1 cellular context compared by ENCODE assay signal in the genomic region with DNA sequence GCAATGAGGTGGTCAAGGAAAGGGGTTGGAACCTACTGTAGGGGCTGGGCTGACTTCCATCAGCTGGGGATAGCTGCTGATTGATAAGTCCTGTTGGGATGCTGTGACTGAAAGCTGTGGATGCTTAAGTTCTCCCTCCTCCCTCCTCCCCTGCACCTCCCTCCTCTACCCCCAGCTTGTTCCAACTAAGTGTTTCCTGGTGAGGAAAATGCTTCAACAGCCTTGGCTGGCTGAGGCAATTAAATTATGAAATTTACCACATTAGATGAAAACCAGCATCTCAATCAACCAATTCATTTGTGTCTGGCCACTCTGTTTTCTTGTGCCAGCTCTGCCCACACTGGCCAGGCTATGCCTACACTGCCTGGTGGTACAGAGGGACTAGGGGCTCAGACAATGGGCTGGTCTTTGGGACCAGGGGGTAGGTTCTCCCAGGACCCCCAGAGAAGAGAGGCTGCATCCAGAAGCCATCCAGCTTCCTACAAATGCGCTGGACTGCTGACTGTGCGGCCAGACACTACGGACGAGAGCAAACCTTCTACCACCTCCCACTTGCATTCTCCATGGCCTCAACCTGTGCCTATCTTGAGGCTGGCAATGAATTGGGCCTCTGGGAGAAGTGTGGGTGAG.
TF ChIP-seq lines count a peak whose summit lies in the region.

No MANE protein-coding gene starts in this region.

TF ChIP-seq in H1, 55 proteins besides CTCF, POLR2A, EP300 and RAD21:
- TF ChIP-seq CHD2 (IDR thresholded peaks at IDR 0.05; ENCODE audit: low read length) (no peak), ZNF274 (IDR thresholded peaks at IDR 0.05; ENCODE audit: borderline replicate concordance, extremely low read depth, low read length) (no peak), GABPA (IDR thresholded peaks at IDR 0.05; ENCODE audit: borderline replicate concordance, insufficient read depth, low read length) (no peak), RBBP5 (IDR thresholded peaks at IDR 0.05; ENCODE audit: borderline replicate concordance, low read depth, low read length) (no peak), POLR2AphosphoS5 (IDR thresholded peaks at IDR 0.05; ENCODE audit: low read depth, low read length) (no peak), KDM5A (IDR thresholded peaks at IDR 0.05; ENCODE audit: low read length) (no peak), BCL11A (IDR thresholded peaks at IDR 0.05; ENCODE audit: low read depth in 2 of 2, low read length in 2 of 2) (no peak), JUND (IDR thresholded peaks at IDR 0.05; ENCODE audit: low read length) (no peak), KDM4A (IDR thresholded peaks at IDR 0.05; ENCODE audit: low read depth, low read length, severe bottlenecking) (no peak), POU5F1 (IDR thresholded peaks at IDR 0.05; ENCODE audit: low read depth, low read length) (no peak), CBX8 (IDR thresholded peaks at IDR 0.05; ENCODE audit: borderline replicate concordance, low read depth, low read length) (no peak), KDM1A (IDR thresholded peaks at IDR 0.05; ENCODE audit: borderline replicate concordance, low read length) (no peak), GTF2F1 (IDR thresholded peaks at IDR 0.05; ENCODE audit: borderline replicate concordance, low read depth, low read length) (no peak)
